Comparison of ENCODE assay signal across 1 cellular context in the genomic region with DNA sequence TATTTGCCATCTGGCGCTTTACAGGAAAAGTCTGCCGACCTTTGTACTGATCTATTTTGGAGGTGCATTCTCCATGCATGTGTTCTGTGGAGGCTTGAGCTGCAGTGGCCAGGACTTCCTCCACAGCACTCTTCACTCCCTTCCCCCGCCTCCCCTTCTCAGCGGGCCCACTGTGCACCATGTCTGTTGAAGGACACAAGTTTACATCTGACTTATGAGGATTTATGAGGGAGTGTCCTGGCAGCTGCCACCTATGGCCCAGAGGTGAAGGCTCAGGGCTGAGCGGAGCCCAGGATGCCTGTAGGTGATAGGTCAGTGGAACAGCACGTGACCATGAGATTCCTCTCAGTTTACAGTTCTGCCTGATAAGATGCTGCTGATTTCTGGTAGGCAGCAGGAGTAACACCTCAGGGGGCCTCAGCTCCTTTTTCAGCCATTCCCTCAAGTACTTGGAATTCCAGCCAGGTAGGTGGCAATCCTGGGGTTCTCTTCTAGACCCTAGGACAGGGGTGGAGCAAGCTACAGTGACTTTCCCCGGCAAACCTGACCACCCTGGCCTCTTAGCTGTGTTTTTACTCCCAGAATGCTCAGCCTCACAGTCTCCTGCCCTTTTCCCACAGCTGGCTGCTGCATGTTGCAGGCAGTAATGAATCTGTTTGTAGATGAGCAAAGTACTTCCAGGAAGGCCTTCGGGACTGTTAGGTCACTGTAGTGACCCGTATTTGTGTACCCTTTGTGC.
TF ChIP-seq lines count a peak whose summit lies in the region.

No MANE protein-coding gene starts in this region.

TF ChIP-seq in HepG2, 621 proteins besides CTCF, POLR2A, EP300 and RAD21 (continued from another document and continues in another):
- 0 out of 2 replicates have a peak, but pooled peaks have one; percentile 39 for TF ChIP-seq RBFOX2 (IDR thresholded peaks at IDR 0.05; ENCODE audit: low read depth, low read length)
- peak; percentile 72; the same call in 1 of the 2 replicates for TF ChIP-seq ZBTB20 (CRISPR knock-in tag; IDR thresholded peaks at IDR 0.05; ENCODE audit: borderline replicate concordance, low read depth)
- no peak for TF ChIP-seq NFE2L2 (IDR thresholded peaks at IDR 0.05; ENCODE audit: low read length)
- TF ChIP-seq, protein P1, sequence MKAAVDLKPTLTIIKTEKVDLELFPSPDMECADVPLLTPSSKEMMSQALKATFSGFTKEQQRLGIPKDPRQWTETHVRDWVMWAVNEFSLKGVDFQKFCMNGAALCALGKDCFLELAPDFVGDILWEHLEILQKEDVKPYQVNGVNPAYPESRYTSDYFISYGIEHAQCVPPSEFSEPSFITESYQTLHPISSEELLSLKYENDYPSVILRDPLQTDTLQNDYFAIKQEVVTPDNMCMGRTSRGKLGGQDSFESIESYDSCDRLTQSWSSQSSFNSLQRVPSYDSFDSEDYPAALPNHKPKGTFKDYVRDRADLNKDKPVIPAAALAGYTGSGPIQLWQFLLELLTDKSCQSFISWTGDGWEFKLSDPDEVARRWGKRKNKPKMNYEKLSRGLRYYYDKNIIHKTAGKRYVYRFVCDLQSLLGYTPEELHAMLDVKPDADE (CRISPR knock-in tag; IDR thresholded peaks at IDR 0.05): no peak
- TF ChIP-seq, protein P2, sequence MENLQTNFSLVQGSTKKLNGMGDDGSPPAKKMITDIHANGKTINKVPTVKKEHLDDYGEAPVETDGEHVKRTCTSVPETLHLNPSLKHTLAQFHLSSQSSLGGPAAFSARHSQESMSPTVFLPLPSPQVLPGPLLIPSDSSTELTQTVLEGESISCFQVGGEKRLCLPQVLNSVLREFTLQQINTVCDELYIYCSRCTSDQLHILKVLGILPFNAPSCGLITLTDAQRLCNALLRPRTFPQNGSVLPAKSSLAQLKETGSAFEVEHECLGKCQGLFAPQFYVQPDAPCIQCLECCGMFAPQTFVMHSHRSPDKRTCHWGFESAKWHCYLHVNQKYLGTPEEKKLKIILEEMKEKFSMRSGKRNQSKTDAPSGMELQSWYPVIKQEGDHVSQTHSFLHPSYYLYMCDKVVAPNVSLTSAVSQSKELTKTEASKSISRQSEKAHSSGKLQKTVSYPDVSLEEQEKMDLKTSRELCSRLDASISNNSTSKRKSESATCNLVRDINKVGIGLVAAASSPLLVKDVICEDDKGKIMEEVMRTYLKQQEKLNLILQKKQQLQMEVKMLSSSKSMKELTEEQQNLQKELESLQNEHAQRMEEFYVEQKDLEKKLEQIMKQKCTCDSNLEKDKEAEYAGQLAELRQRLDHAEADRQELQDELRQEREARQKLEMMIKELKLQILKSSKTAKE (CRISPR knock-in tag; IDR thresholded peaks at IDR 0.05; ENCODE audit: borderline replicate concordance): peak; percentile 88
- TF ChIP-seq, protein P3, sequence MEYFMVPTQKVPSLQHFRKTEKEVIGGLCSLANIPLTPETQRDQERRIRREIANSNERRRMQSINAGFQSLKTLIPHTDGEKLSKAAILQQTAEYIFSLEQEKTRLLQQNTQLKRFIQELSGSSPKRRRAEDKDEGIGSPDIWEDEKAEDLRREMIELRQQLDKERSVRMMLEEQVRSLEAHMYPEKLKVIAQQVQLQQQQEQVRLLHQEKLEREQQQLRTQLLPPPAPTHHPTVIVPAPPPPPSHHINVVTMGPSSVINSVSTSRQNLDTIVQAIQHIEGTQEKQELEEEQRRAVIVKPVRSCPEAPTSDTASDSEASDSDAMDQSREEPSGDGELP (IDR thresholded peaks at IDR 0.05; ENCODE audit: borderline replicate concordance, low read depth): peak; percentile 67; the same call in 1 of the 2 replicates
- TF ChIP-seq, protein P4, sequence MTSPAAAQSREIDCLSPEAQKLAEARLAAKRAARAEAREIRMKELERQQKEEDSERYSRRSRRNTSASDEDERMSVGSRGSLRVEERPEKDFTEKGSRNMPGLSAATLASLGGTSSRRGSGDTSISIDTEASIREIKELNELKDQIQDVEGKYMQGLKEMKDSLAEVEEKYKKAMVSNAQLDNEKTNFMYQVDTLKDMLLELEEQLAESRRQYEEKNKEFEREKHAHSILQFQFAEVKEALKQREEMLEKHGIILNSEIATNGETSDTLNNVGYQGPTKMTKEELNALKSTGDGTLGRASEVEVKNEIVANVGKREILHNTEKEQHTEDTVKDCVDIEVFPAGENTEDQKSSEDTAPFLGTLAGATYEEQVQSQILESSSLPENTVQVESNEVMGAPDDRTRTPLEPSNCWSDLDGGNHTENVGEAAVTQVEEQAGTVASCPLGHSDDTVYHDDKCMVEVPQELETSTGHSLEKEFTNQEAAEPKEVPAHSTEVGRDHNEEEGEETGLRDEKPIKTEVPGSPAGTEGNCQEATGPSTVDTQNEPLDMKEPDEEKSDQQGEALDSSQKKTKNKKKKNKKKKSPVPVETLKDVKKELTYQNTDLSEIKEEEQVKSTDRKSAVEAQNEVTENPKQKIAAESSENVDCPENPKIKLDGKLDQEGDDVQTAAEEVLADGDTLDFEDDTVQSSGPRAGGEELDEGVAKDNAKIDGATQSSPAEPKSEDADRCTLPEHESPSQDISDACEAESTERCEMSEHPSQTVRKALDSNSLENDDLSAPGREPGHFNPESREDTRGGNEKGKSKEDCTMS (CRISPR knock-in tag; conservative IDR thresholded peaks at IDR 0.05): no peak
- TF ChIP-seq ZNF83 (CRISPR knock-in tag; IDR thresholded peaks at IDR 0.05; ENCODE audit: borderline replicate concordance): no peak
- TF ChIP-seq SRSF4 (IDR thresholded peaks at IDR 0.05; ENCODE audit: low read depth, low read length, poor library complexity, severe bottlenecking): no peak
- 0 out of 2 replicates have a peak, but pooled peaks have one; percentile 40 for TF ChIP-seq ZNF335 (CRISPR knock-in tag; IDR thresholded peaks at IDR 0.05)
- TF ChIP-seq ASH2L (IDR thresholded peaks at IDR 0.05; ENCODE audit: insufficient read length, low read depth, low read length): peak; percentile 88
- no peak for TF ChIP-seq SNAPC2 (CRISPR knock-in tag; IDR thresholded peaks at IDR 0.05)
- no peak for TF ChIP-seq ZNF33A (CRISPR knock-in tag; IDR thresholded peaks at IDR 0.05; ENCODE audit: borderline replicate concordance)
- TF ChIP-seq, protein P5, sequence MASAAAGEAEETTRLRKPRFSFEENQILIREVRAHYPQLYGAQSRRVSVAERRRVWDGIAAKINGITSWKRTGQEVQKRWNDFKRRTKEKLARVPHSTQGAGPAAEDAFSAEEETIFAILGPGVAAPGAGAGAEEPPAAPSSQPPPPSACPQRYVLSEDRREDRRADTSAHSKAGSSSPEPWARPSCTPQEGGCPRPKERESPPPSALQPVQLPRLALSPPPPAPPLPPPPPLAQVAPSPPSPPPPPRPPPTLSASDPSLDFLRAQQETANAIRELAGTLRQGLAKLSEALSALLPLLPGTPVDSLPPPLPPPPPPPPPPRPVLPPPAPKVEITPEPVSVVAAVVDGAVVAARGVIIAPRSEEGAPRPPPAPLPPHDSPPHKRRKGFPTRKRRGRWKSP (CRISPR knock-in tag; IDR thresholded peaks at IDR 0.05): peak; percentile 55; the same call in 1 of the 2 replicates
- no peak for TF ChIP-seq ZNF569 (CRISPR knock-in tag; IDR thresholded peaks at IDR 0.05; ENCODE audit: borderline replicate concordance)
- TF ChIP-seq, protein P6, sequence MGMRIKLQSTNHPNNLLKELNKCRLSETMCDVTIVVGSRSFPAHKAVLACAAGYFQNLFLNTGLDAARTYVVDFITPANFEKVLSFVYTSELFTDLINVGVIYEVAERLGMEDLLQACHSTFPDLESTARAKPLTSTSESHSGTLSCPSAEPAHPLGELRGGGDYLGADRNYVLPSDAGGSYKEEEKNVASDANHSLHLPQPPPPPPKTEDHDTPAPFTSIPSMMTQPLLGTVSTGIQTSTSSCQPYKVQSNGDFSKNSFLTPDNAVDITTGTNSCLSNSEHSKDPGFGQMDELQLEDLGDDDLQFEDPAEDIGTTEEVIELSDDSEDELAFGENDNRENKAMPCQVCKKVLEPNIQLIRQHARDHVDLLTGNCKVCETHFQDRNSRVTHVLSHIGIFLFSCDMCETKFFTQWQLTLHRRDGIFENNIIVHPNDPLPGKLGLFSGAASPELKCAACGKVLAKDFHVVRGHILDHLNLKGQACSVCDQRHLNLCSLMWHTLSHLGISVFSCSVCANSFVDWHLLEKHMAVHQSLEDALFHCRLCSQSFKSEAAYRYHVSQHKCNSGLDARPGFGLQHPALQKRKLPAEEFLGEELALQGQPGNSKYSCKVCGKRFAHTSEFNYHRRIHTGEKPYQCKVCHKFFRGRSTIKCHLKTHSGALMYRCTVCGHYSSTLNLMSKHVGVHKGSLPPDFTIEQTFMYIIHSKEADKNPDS (CRISPR knock-in tag; IDR thresholded peaks at IDR 0.05): no peak
- TF ChIP-seq, protein P7, sequence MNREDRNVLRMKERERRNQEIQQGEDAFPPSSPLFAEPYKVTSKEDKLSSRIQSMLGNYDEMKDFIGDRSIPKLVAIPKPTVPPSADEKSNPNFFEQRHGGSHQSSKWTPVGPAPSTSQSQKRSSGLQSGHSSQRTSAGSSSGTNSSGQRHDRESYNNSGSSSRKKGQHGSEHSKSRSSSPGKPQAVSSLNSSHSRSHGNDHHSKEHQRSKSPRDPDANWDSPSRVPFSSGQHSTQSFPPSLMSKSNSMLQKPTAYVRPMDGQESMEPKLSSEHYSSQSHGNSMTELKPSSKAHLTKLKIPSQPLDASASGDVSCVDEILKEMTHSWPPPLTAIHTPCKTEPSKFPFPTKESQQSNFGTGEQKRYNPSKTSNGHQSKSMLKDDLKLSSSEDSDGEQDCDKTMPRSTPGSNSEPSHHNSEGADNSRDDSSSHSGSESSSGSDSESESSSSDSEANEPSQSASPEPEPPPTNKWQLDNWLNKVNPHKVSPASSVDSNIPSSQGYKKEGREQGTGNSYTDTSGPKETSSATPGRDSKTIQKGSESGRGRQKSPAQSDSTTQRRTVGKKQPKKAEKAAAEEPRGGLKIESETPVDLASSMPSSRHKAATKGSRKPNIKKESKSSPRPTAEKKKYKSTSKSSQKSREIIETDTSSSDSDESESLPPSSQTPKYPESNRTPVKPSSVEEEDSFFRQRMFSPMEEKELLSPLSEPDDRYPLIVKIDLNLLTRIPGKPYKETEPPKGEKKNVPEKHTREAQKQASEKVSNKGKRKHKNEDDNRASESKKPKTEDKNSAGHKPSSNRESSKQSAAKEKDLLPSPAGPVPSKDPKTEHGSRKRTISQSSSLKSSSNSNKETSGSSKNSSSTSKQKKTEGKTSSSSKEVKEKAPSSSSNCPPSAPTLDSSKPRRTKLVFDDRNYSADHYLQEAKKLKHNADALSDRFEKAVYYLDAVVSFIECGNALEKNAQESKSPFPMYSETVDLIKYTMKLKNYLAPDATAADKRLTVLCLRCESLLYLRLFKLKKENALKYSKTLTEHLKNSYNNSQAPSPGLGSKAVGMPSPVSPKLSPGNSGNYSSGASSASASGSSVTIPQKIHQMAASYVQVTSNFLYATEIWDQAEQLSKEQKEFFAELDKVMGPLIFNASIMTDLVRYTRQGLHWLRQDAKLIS (CRISPR knock-in tag; IDR thresholded peaks at IDR 0.05): no peak
- TF ChIP-seq, protein P8, sequence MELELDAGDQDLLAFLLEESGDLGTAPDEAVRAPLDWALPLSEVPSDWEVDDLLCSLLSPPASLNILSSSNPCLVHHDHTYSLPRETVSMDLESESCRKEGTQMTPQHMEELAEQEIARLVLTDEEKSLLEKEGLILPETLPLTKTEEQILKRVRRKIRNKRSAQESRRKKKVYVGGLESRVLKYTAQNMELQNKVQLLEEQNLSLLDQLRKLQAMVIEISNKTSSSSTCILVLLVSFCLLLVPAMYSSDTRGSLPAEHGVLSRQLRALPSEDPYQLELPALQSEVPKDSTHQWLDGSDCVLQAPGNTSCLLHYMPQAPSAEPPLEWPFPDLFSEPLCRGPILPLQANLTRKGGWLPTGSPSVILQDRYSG (CRISPR knock-in tag; IDR thresholded peaks at IDR 0.05): 0 out of 2 replicates have a peak, but pooled peaks have one; percentile 35
- TF ChIP-seq ZNF431 (CRISPR knock-in tag; IDR thresholded peaks at IDR 0.05; ENCODE audit: borderline replicate concordance, low read depth): no peak; the same call in 1 of the 2 replicates
- TF ChIP-seq DR1 (CRISPR knock-in tag; IDR thresholded peaks at IDR 0.05): no peak
- TF ChIP-seq, protein P9, sequence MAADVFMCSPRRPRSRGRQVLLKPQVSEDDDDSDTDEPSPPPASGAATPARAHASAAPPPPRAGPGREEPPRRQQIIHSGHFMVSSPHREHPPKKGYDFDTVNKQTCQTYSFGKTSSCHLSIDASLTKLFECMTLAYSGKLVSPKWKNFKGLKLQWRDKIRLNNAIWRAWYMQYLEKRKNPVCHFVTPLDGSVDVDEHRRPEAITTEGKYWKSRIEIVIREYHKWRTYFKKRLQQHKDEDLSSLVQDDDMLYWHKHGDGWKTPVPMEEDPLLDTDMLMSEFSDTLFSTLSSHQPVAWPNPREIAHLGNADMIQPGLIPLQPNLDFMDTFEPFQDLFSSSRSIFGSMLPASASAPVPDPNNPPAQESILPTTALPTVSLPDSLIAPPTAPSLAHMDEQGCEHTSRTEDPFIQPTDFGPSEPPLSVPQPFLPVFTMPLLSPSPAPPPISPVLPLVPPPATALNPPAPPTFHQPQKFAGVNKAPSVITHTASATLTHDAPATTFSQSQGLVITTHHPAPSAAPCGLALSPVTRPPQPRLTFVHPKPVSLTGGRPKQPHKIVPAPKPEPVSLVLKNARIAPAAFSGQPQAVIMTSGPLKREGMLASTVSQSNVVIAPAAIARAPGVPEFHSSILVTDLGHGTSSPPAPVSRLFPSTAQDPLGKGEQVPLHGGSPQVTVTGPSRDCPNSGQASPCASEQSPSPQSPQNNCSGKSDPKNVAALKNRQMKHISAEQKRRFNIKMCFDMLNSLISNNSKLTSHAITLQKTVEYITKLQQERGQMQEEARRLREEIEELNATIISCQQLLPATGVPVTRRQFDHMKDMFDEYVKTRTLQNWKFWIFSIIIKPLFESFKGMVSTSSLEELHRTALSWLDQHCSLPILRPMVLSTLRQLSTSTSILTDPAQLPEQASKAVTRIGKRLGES (CRISPR knock-in tag; IDR thresholded peaks at IDR 0.05; ENCODE audit: borderline replicate concordance): no peak
- TF ChIP-seq, protein P10, sequence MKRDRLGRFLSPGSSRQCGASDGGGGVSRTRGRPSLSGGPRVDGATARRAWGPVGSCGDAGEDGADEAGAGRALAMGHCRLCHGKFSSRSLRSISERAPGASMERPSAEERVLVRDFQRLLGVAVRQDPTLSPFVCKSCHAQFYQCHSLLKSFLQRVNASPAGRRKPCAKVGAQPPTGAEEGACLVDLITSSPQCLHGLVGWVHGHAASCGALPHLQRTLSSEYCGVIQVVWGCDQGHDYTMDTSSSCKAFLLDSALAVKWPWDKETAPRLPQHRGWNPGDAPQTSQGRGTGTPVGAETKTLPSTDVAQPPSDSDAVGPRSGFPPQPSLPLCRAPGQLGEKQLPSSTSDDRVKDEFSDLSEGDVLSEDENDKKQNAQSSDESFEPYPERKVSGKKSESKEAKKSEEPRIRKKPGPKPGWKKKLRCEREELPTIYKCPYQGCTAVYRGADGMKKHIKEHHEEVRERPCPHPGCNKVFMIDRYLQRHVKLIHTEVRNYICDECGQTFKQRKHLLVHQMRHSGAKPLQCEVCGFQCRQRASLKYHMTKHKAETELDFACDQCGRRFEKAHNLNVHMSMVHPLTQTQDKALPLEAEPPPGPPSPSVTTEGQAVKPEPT (CRISPR knock-in tag; IDR thresholded peaks at IDR 0.05; ENCODE audit: low read depth): no peak
- TF ChIP-seq, protein P11, sequence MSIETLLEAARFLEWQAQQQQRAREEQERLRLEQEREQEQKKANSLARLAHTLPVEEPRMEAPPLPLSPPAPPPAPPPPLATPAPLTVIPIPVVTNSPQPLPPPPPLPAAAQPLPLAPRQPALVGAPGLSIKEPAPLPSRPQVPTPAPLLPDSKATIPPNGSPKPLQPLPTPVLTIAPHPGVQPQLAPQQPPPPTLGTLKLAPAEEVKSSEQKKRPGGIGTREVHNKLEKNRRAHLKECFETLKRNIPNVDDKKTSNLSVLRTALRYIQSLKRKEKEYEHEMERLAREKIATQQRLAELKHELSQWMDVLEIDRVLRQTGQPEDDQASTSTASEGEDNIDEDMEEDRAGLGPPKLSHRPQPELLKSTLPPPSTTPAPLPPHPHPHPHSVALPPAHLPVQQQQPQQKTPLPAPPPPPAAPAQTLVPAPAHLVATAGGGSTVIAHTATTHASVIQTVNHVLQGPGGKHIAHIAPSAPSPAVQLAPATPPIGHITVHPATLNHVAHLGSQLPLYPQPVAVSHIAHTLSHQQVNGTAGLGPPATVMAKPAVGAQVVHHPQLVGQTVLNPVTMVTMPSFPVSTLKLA (IDR thresholded peaks at IDR 0.05): 0 out of 2 replicates have a peak, but pooled peaks have one; percentile 15
- peak; percentile 62; the same call in 1 of the 2 replicates for TF ChIP-seq ZNF333 (CRISPR knock-in tag; IDR thresholded peaks at IDR 0.05; ENCODE audit: borderline replicate concordance)
